9 cellular contexts compared by ENCODE assay signal in genomic region chr6:37473364-37474095, GRCh38. TPM values are rescaled to one million over a fixed set of nuclear protein-coding genes. Genes with fewer than 3 reads are reported as not detected.
DNase-seq lines count a peak whose midpoint lies in the region; ATAC-seq and TF ChIP-seq lines count a peak whose summit lies in the region.
"Had no signal": no experiment of that assay in that cellular context is flagged by ENCODE, and none has a peak within 500 bp of the region (broad histone marks: within the 10 kb centered on the region; RNA-seq: fewer than 3 reads in every experiment).

No MANE protein-coding gene starts in this region.

- no peak for TF ChIP-seq CTCF in HFFc6 (IDR thresholded peaks at IDR 0.05)
- TF ChIP-seq CTCF in omental fat pad (IDR thresholded peaks at IDR 0.05), result no peak

- peak; percentile 91 for ATAC-seq in SK-N-SH treated with all-trans-retinoic acid at 6 μM for 48 hours
- ATAC-seq in esophagus mucosa, result peak; percentile 77
- ATAC-seq in omental fat pad (ENCODE audit: low FRiP score), result peak; percentile 87
- ATAC-seq in HG03342 (IDR thresholded peaks at IDR 0.05; ENCODE audit: unreplicated experiment), result no peak

- H3K9me3 Mint-ChIP-seq in HFFc6, result no peaks in the 10 kb centered on the region

- H3K27ac Mint-ChIP-seq in HFFc6, result no peak overlapping the region; the same call in 1 of the 2 replicates

- H3K36me3 Mint-ChIP-seq in HFFc6 (ENCODE audit: low read depth), result peaks cover 44% of the 10 kb centered on the region

- DNase-seq in HFFc6 (peak; percentile 65), omental fat pad (ENCODE audit: low spot score) (no peak), CD1c-positive myeloid dendritic cell (ENCODE audit: extremely low spot score) (no peak), SIG-M5 (lab: John Stamatoyannopoulos, UW) (no peak), NCI-H2227 treated with DMSO at 0.1 percent for 48 hours (lab: John Stamatoyannopoulos, UW) (no peak)
- DNase-seq: Caco-2 had no signal

- no peak overlapping the region for H3K4me3 Mint-ChIP-seq in HFFc6

- H3K4me1 Mint-ChIP-seq in HFFc6 (ENCODE audit: low read depth), result peaks cover 18% of the 10 kb centered on the region

- no peaks in the 10 kb centered on the region; the same call in 1 of the 2 replicates for H3K27me3 Mint-ChIP-seq in HFFc6 (ENCODE audit: insufficient read depth)

TF ChIP-seq in SK-N-SH treated with all-trans-retinoic acid at 6 μM for 48 hours, 23 proteins besides CTCF, POLR2A, EP300 and RAD21:
- TF ChIP-seq GLIS3 (CRISPR knock-in tag; IDR thresholded peaks at IDR 0.05), result no peak
- TF ChIP-seq ZNF8 (CRISPR knock-in tag; IDR thresholded peaks at IDR 0.05), result no peak
- no peak for TF ChIP-seq POU6F1 (CRISPR knock-in tag; IDR thresholded peaks at IDR 0.05; ENCODE audit: borderline replicate concordance, low read depth)
- TF ChIP-seq RARB (CRISPR knock-in tag; IDR thresholded peaks at IDR 0.05), result no peak
- no peak for TF ChIP-seq ZNF565 (CRISPR knock-in tag; conservative IDR thresholded peaks at IDR 0.05; ENCODE audit: low read depth)
- TF ChIP-seq PPARA (CRISPR knock-in tag; IDR thresholded peaks at IDR 0.05; ENCODE audit: borderline replicate concordance), result no peak
- no peak for TF ChIP-seq ZNF70 (CRISPR knock-in tag; IDR thresholded peaks at IDR 0.05)
- no peak for TF ChIP-seq BACH2 (CRISPR knock-in tag; IDR thresholded peaks at IDR 0.05; ENCODE audit: borderline replicate concordance)
- TF ChIP-seq PATZ1 (CRISPR knock-in tag; IDR thresholded peaks at IDR 0.05; ENCODE audit: borderline replicate concordance), result no peak
- TF ChIP-seq ZFP30 (CRISPR knock-in tag; IDR thresholded peaks at IDR 0.05), result no peak
- no peak for TF ChIP-seq TCF4 (CRISPR knock-in tag; IDR thresholded peaks at IDR 0.05; ENCODE audit: borderline replicate concordance)
- TF ChIP-seq ESRRG (CRISPR knock-in tag; IDR thresholded peaks at IDR 0.05), result no peak
- no peak for TF ChIP-seq CREB5 (CRISPR knock-in tag; IDR thresholded peaks at IDR 0.05; ENCODE audit: low read depth)
- TF ChIP-seq ZC3H10 (CRISPR knock-in tag; IDR thresholded peaks at IDR 0.05), result no peak
- TF ChIP-seq CSRNP3 (CRISPR knock-in tag; IDR thresholded peaks at IDR 0.05), result no peak

RNA-seq across cellular contexts. Expression of gene CCDC167, which starts 26.2 kb away (rescaled TPM):
- 10 to 100 TPM; 19.0 to 23.8 (median 22.4) TPM for total RNA-seq in HFFc6 (2021; fragmentation: NEBNext Ultra II Directional; extraction: Animal tissue kit (Norgen Biotek cat#: 25700))
- total RNA-seq in esophagus mucosa (24.5 TPM), omental fat pad (10 to 100 TPM; 16.0 to 24.0 (median 20.0) TPM)

RNA-seq across cellular contexts. Expression of gene CMTR1, which starts 40.5 kb away (rescaled TPM):
- 10 to 100 TPM; 36.1 to 42.2 (median 37.6) TPM for total RNA-seq in HFFc6 (2021; fragmentation: NEBNext Ultra II Directional; extraction: Animal tissue kit (Norgen Biotek cat#: 25700))
- 16.5 TPM for total RNA-seq in esophagus mucosa
- total RNA-seq in omental fat pad, result 10 to 100 TPM; 22.5 to 34.5 (median 28.5) TPM
